Comparison of ENCODE assay signal across 1 cellular context in the genomic region with DNA sequence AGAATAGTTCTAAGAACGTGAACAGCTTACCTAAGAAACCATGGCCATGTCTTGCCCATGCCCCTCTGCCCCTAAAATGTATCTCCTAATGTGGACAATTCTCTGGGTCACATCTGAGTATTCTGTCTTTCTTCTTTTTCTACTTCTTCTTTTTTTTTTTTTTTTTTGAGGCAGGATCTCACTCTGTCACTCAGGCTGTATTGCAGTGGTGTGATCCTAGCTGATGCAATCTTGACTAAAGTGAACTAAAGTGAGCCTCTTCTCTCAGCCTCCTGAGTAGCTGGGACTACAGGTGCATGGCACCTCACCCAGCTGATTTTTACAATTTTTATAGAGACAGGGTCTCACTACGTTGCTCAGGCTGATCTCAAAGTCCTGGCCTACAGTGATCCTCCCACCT.
TF ChIP-seq lines count a peak whose summit lies in the region.

No MANE protein-coding gene starts in this region.

TF ChIP-seq in HEK293, 187 proteins besides CTCF, POLR2A, EP300 and RAD21 (continued from another document):
- TF ChIP-seq ZNF664 (tag by site-specific recombination; IDR thresholded peaks at IDR 0.05) (no peak), ZNF335 (tag by site-specific recombination; conservative IDR thresholded peaks at IDR 0.05) (peak; percentile 40; the same call in 1 of the 2 replicates), KLF8 (tag by site-specific recombination; IDR thresholded peaks at IDR 0.05) (no peak), ZNF266 (tag by site-specific recombination; IDR thresholded peaks at IDR 0.05; ENCODE audit: low read depth) (no peak), REPIN1 (tag by site-specific recombination; IDR thresholded peaks at IDR 0.05; ENCODE audit: low read depth) (no peak), ZNF776 (tag by site-specific recombination; IDR thresholded peaks at IDR 0.05; ENCODE audit: borderline replicate concordance) (no peak), ZNF777 (tag by site-specific recombination; IDR thresholded peaks at IDR 0.05; ENCODE audit: borderline replicate concordance) (no peak), SCRT2 (tag by site-specific recombination; IDR thresholded peaks at IDR 0.05) (no peak), ZBTB8A (tag by site-specific recombination; IDR thresholded peaks at IDR 0.05) (no peak)
- TF ChIP-seq, protein P1, sequence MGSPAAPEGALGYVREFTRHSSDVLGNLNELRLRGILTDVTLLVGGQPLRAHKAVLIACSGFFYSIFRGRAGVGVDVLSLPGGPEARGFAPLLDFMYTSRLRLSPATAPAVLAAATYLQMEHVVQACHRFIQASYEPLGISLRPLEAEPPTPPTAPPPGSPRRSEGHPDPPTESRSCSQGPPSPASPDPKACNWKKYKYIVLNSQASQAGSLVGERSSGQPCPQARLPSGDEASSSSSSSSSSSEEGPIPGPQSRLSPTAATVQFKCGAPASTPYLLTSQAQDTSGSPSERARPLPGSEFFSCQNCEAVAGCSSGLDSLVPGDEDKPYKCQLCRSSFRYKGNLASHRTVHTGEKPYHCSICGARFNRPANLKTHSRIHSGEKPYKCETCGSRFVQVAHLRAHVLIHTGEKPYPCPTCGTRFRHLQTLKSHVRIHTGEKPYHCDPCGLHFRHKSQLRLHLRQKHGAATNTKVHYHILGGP (tag by site-specific recombination; IDR thresholded peaks at IDR 0.05) = no peak
- TF ChIP-seq, protein P2, sequence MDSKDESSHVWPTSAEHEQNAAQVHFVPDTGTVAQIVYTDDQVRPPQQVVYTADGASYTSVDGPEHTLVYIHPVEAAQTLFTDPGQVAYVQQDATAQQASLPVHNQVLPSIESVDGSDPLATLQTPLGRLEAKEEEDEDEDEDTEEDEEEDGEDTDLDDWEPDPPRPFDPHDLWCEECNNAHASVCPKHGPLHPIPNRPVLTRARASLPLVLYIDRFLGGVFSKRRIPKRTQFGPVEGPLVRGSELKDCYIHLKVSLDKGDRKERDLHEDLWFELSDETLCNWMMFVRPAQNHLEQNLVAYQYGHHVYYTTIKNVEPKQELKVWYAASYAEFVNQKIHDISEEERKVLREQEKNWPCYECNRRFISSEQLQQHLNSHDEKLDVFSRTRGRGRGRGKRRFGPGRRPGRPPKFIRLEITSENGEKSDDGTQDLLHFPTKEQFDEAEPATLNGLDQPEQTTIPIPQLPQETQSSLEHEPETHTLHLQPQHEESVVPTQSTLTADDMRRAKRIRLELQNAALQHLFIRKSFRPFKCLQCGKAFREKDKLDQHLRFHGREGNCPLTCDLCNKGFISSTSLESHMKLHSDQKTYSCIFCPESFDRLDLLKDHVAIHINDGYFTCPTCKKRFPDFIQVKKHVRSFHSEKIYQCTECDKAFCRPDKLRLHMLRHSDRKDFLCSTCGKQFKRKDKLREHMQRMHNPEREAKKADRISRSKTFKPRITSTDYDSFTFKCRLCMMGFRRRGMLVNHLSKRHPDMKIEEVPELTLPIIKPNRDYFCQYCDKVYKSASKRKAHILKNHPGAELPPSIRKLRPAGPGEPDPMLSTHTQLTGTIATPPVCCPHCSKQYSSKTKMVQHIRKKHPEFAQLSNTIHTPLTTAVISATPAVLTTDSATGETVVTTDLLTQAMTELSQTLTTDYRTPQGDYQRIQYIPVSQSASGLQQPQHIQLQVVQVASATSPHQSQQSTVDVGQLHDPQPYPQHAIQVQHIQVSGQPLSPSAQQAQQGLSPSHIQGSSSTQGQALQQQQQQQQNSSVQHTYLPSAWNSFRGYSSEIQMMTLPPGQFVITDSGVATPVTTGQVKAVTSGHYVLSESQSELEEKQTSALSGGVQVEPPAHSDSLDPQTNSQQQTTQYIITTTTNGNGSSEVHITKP (tag by site-specific recombination; IDR thresholded peaks at IDR 0.05) = peak; percentile 79
